9 cellular contexts compared by ENCODE assay signal in the genomic region with DNA sequence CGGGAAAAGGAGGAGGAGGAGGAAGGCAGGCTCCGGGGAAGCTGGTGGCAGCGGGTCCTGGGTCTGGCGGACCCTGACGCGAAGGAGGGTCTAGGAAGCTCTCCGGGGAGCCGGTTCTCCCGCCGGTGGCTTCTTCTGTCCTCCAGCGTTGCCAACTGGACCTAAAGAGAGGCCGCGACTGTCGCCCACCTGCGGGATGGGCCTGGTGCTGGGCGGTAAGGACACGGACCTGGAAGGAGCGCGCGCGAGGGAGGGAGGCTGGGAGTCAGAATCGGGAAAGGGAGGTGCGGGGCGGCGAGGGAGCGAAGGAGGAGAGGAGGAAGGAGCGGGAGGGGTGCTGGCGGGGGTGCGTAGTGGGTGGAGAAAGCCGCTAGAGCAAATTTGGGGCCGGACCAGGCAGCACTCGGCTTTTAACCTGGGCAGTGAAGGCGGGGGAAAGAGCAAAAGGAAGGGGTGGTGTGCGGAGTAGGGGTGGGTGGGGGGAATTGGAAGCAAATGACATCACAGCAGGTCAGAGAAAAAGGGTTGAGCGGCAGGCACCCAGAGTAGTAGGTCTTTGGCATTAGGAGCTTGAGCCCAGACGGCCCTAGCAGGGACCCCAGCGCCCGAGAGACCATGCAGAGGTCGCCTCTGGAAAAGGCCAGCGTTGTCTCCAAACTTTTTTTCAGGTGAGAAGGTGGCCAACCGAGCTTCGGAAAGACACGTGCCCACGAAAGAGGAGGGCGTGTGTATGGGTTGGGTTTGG. TPM values are rescaled to one million over a fixed set of nuclear protein-coding genes. Genes with fewer than 3 reads are reported as not detected.
A peak's percentile ranks its signal among the peaks of the same experiment; 100 is the strongest.
DNase-seq lines count a peak whose midpoint lies in the region; ATAC-seq and TF ChIP-seq lines count a peak whose summit lies in the region.
"Had no signal": no experiment of that assay in that cellular context is flagged by ENCODE, and none has a peak within 500 bp of the region (broad histone marks: within the 10 kb centered on the region; RNA-seq: fewer than 3 reads in every experiment).

A gene (plus strand): TSS at position 546 of the 745 bp plus-strand sequence. CDS start 70 bp downstream, at position 616.

- H3K4me3 ChIP-seq in MG63 (no peak within 1 kb of the TSS), epithelial cell of proximal tubule (ENCODE audit: low read depth, low read length) (peak within 1 kb of the TSS; percentile 52), lung (peak within 1 kb of the TSS; percentile 36), suprapubic skin (peak within 1 kb of the TSS; percentile 43)

- ATAC-seq in lung (ENCODE audit: insufficient read depth, low FRiP score) (peak; percentile 73), T-cell (replicated peaks in 1 of 4) (no peak)

- H3K4me1 ChIP-seq in lung (ENCODE audit: control insufficient read depth in 2 of 2, insufficient read depth in 2 of 2, low read length in 2 of 2) = peaks cover 0 to 2% of the 10 kb centered on the region in 2 donors
- H3K4me1 ChIP-seq in suprapubic skin = peaks cover 11% of the 10 kb centered on the region

- TF ChIP-seq CTCF in epithelial cell of proximal tubule (conservative IDR thresholded peaks at IDR 0.05; ENCODE audit: low read depth, low read length) (no peak), lung (IDR thresholded peaks at IDR 0.05; ENCODE audit: control extremely low read depth, extremely low read depth) (no peak), suprapubic skin (IDR thresholded peaks at IDR 0.05) (no peak)

- TF ChIP-seq EP300 in suprapubic skin (IDR thresholded peaks at IDR 0.05) = no peak

- intact Hi-C loops in activated naive CD4-positive, alpha-beta T cell treated with anti-CD3 and anti-CD28 coated beads for 36 hours (cut with micrococcal nuclease) = no loop called here

- no peaks in the 10 kb centered on the region for H3K36me3 Mint-ChIP-seq in T-cell
- no peaks in the 10 kb centered on the region for H3K36me3 Mint-ChIP-seq in activated naive CD4-positive, alpha-beta T cell treated with anti-CD3 and anti-CD28 coated beads for 36 hours (ENCODE audit: low read depth)

- DNase-seq in MG63 (peak; percentile 2), epithelial cell of proximal tubule (ENCODE audit: low read depth) (no peak), lung (ENCODE audit: low spot score) (peak; percentile 62), suprapubic skin (ENCODE audit: low spot score in 2 of 2) (peak in 1 of 2 donors; percentile 77), HCEC 1CT (no peak), NCI-H1694 treated with DMSO at 0.1 percent for 48 hours (lab: John Stamatoyannopoulos, UW) (no peak), T-cell (no peak)
- DNase-seq in activated naive CD4-positive, alpha-beta T cell treated with anti-CD3 and anti-CD28 coated beads for 36 hours = no peak
- DNase-seq: GF-D8 had no signal

- H3K27ac ChIP-seq in lung (ENCODE audit: low read depth in 1 of 2, low read length in 1 of 2) (peak within 1 kb of the TSS in 1 of 2 donors; percentile 81), suprapubic skin (peak within 1 kb of the TSS; percentile 12)

- no peaks in the 10 kb centered on the region for H3K4me1 Mint-ChIP-seq in T-cell
- H3K4me1 Mint-ChIP-seq in activated naive CD4-positive, alpha-beta T cell treated with anti-CD3 and anti-CD28 coated beads for 36 hours (ENCODE audit: low read depth) = peaks cover 2% of the 10 kb centered on the region

- POLR2A ChIA-PET in T-cell (lab: Charles Lee) = no interaction called here

- peaks cover 17 to 30% of the 10 kb centered on the region in 2 donors for H3K27me3 Mint-ChIP-seq in T-cell
- H3K27me3 Mint-ChIP-seq in activated naive CD4-positive, alpha-beta T cell treated with anti-CD3 and anti-CD28 coated beads for 36 hours (ENCODE audit: low read depth) = peaks cover 36% of the 10 kb centered on the region

- H3K27me3 ChIP-seq in MG63 (no peaks in the 10 kb centered on the region), lung (ENCODE audit: control insufficient read depth, insufficient read depth) (no peaks in the 10 kb centered on the region), suprapubic skin (peaks cover 23% of the 10 kb centered on the region)

- no peak within 1 kb of the TSS for H3K4me3 Mint-ChIP-seq in T-cell
- H3K4me3 Mint-ChIP-seq in activated naive CD4-positive, alpha-beta T cell treated with anti-CD3 and anti-CD28 coated beads for 36 hours = no peak within 1 kb of the TSS

- WGBS in lung, 2 donors = 3% methylated on average over 45 of the region's 45 CpGs
- 2% methylated on average over 45 of the region's 45 CpGs for WGBS in suprapubic skin

- H3K36me3 ChIP-seq in MG63 (no peaks in the 10 kb centered on the region), lung (ENCODE audit: control insufficient read depth in 2 of 2, insufficient read depth in 2 of 2, low read length in 2 of 2) (no peaks in the 10 kb centered on the region), suprapubic skin (no peaks in the 10 kb centered on the region)

- no peaks in the 10 kb centered on the region for H3K9me3 ChIP-seq in MG63
- H3K9me3 ChIP-seq in lung (ENCODE audit: control insufficient read depth in 2 of 2, insufficient read depth in 1 of 2, low read length in 1 of 2) = no peaks in the 10 kb centered on the region
- H3K9me3 ChIP-seq in suprapubic skin = no peaks in the 10 kb centered on the region

- CTCF ChIA-PET in T-cell (lab: Charles Lee) = no interaction called here
- CTCF ChIA-PET in activated naive CD4-positive, alpha-beta T cell treated with anti-CD3 and anti-CD28 coated beads for 36 hours (lab: Charles Lee) = no interaction called here

- H3K9me3 Mint-ChIP-seq in T-cell = peaks cover 0 to 1% (median 0%) of the 10 kb centered on the region in 3 donors
- H3K9me3 Mint-ChIP-seq in activated naive CD4-positive, alpha-beta T cell treated with anti-CD3 and anti-CD28 coated beads for 36 hours = no peaks in the 10 kb centered on the region

- no peak for TF ChIP-seq POLR2A in suprapubic skin (IDR thresholded peaks at IDR 0.05)

- no peak within 1 kb of the TSS for H3K27ac Mint-ChIP-seq in T-cell
- no peak within 1 kb of the TSS for H3K27ac Mint-ChIP-seq in activated naive CD4-positive, alpha-beta T cell treated with anti-CD3 and anti-CD28 coated beads for 36 hours

RNA-seq across cellular contexts. Expression of the gene that starts here (rescaled TPM):
- total RNA-seq in MG63 (2014; rRNA removed; shearing (Covaris generic); ENCODE audit: low replicate concordance) = not detected in 2 replicates
- 0.29 and 0.98 TPM in 2 replicates for total RNA-seq in epithelial cell of proximal tubule
- 100 to 1,000 TPM in 1 of 2 donors, 10 to 100 TPM in 1; 19.5 to 138 TPM for total RNA-seq in lung
- 10 to 100 TPM in 1 of 2 donors, 1 to 10 TPM in 1; 8.2 to 11.8 TPM for polyA plus RNA-seq in lung
- 10 to 100 TPM in 2 of 4 donors, 1 to 10 TPM in 2; 3.4 to 13.5 (median 7.1) TPM for total RNA-seq in suprapubic skin
- under 1 TPM in 3 of 5 donors, not detected in 2; 0.44 to 0.53 (median 0.47) TPM for total RNA-seq in T-cell
- total RNA-seq in activated naive CD4-positive, alpha-beta T cell treated with anti-CD3 and anti-CD28 coated beads for 36 hours = not detected

Comparison
In these comparisons a context has a peak if more than half of its experiments do, and no peak if none do; other contexts are left out.
1. Peak in DNase-seq in MG63; RNA of the gene not detected or under 1 TPM.